Comparison of ENCODE assay signal across 26 cellular contexts in genomic region chr4:99878604-99879003, GRCh38. TPM values are rescaled to one million over a fixed set of nuclear protein-coding genes. Genes with fewer than 3 reads are reported as not detected.
A peak's percentile ranks its signal among the peaks of the same experiment; 100 is the strongest.
DNase-seq lines count a peak whose midpoint lies in the region; ATAC-seq and TF ChIP-seq lines count a peak whose summit lies in the region.
"Had no signal": no experiment of that assay in that cellular context is flagged by ENCODE, and none has a peak within 500 bp of the region (broad histone marks: within the 10 kb centered on the region; RNA-seq: fewer than 3 reads in every experiment).

No MANE protein-coding gene starts in this region.

- no peaks in the 10 kb centered on the region for H3K9me3 Mint-ChIP-seq in nephron
- H3K9me3 Mint-ChIP-seq: CD8-positive, alpha-beta memory T cell; HFFc6; T-cell had no signal

- H3K79me2 ChIP-seq in MM.1S (ENCODE audit: low read length): 0 out of 2 replicates have a peak, but pooled peaks cover 6% of the 10 kb centered on the region

- H4K20me1 ChIP-seq in MM.1S (ENCODE audit: insufficient read depth, low read length): no peaks in the 10 kb centered on the region

- no peak overlapping the region for H3K4me3 Mint-ChIP-seq in nephron
- H3K4me3 Mint-ChIP-seq: B cell; CD8-positive, alpha-beta memory T cell; HFFc6; T-cell had no signal

- H3K4me3 ChIP-seq in MM.1S (ENCODE audit: low read length) (no peak overlapping the region), right atrium auricular region (no peak overlapping the region)
- H3K4me3 ChIP-seq: HAP-1, SJSA1 had no signal

- H3K9me3 ChIP-seq in MM.1S (replicated peaks; ENCODE audit: insufficient read depth, low read length) (no peaks in the 10 kb centered on the region), right atrium auricular region (no peaks in the 10 kb centered on the region)
- H3K9me3 ChIP-seq: HAP-1, SJSA1 had no signal

- H3K9ac ChIP-seq in MM.1S (ENCODE audit: low read length): peak overlapping the region; percentile 61; the same call in 1 of the 2 replicates

- peaks cover 35% of the 10 kb centered on the region for H3F3A ChIP-seq in MM.1S (ENCODE audit: insufficient read depth, low read length)

- H3K36me3 Mint-ChIP-seq in nephron (ENCODE audit: low read depth): peaks cover 29% of the 10 kb centered on the region

- TF ChIP-seq CTCF in MM.1S (IDR thresholded peaks at IDR 0.05; ENCODE audit: low read length) (no peak), nephron (IDR thresholded peaks at IDR 0.05; ENCODE audit: unreplicated experiment in 3 of 3) (no peak), right atrium auricular region (IDR thresholded peaks at IDR 0.05) (no peak)

- H3K4me2 ChIP-seq in MM.1S (ENCODE audit: low read depth, low read length): peak overlapping the region; percentile 55

- H3K27ac ChIP-seq in MM.1S (ENCODE audit: low read length) (peak overlapping the region; percentile 95), right atrium auricular region (no peak overlapping the region)
- H3K27ac ChIP-seq: C4-2B, SJSA1 had no signal

- H3K9me2 ChIP-seq in MM.1S (replicated peaks; ENCODE audit: insufficient read depth, low read length): no peaks in the 10 kb centered on the region

- peaks cover 66% of the 10 kb centered on the region for H3K4me1 ChIP-seq in MM.1S (ENCODE audit: low read length)
- H3K4me1 ChIP-seq in right atrium auricular region: no peaks in the 10 kb centered on the region
- H3K4me1 ChIP-seq: HAP-1, SJSA1 had no signal

- H3K27ac Mint-ChIP-seq in nephron: peak overlapping the region; percentile 75 to 90 (median 87)
- H3K27ac Mint-ChIP-seq: B cell, HFFc6, T-cell had no signal

- no peaks in the 10 kb centered on the region for H3K27me3 Mint-ChIP-seq in nephron (ENCODE audit: low read depth)
- H3K27me3 Mint-ChIP-seq: B cell; CD8-positive, alpha-beta memory T cell; T-cell had no signal

- DNase-seq in MM.1S (no peak), cerebellar nuclear complex (lab: John Stamatoyannopoulos, UW) (no peak), NCI-H1048 (lab: John Stamatoyannopoulos, UW) (no peak), right atrium auricular region (ENCODE audit: low spot score) (no peak)
- DNase-seq: Calu3; CD8-positive, alpha-beta memory T cell; DND-41; GOT3; HFFc6; NCI-H1092 treated with DMSO at 0.1 percent for 48 hours; NCI-H1436; NCI-H187; NCI-H2081 treated with DMSO at 0.1 percent for 48 hours; NCI-H2171; NCI-H226; NCI-H510A; NCI-H69; Right ventricle myocardium superior; T-cell had no signal

- ATAC-seq in GM18861 (IDR thresholded peaks at IDR 0.05; ENCODE audit: unreplicated experiment) (peak; percentile 39), GM19463 (IDR thresholded peaks at IDR 0.05; ENCODE audit: unreplicated experiment) (peak; percentile 68)
- ATAC-seq: T-cell had no signal

- H3K27me3 ChIP-seq in MM.1S (replicated peaks; ENCODE audit: insufficient read depth, low read length) (no peaks in the 10 kb centered on the region), right atrium auricular region (no peaks in the 10 kb centered on the region)
- H3K27me3 ChIP-seq: SJSA1 had no signal

- H3K36me3 ChIP-seq in MM.1S (replicated peaks; ENCODE audit: insufficient read depth, low read length): 0 out of 2 replicates have a peak, but pooled peaks cover 4% of the 10 kb centered on the region
- peaks cover 46% of the 10 kb centered on the region for H3K36me3 ChIP-seq in right atrium auricular region

- H3K4me1 Mint-ChIP-seq in nephron: peaks cover 4% of the 10 kb centered on the region
- H3K4me1 Mint-ChIP-seq: T-cell had no signal

- no peak overlapping the region for H2AFZ ChIP-seq in MM.1S (ENCODE audit: low read length)

RNA-seq across cellular contexts. Expression of gene LAMTOR3, which starts 15.6 kb away (rescaled TPM):
- total RNA-seq in right atrium auricular region: 10 to 100 TPM; 21.8 to 38.9 TPM
